ENCODE assay signal across 1 cellular context in genomic region chr16:68091604-68092261, GRCh38.
TF ChIP-seq lines count a peak whose summit lies in the region.

No MANE protein-coding gene starts in this region.

TF ChIP-seq in HCT116, 20 proteins besides CTCF, POLR2A, EP300 and RAD21 (continued from another document):
- no peak for TF ChIP-seq YY1 (IDR thresholded peaks at IDR 0.05; ENCODE audit: extremely low read depth, insufficient replicate concordance, low read depth, low read length)
- no peak for TF ChIP-seq CEBPB (IDR thresholded peaks at IDR 0.05; ENCODE audit: low read depth)
- no peak for TF ChIP-seq ZFX (IDR thresholded peaks at IDR 0.05)
- TF ChIP-seq FOSL1 (IDR thresholded peaks at IDR 0.05; ENCODE audit: low read depth): no peak
- TF ChIP-seq ZBTB33 (IDR thresholded peaks at IDR 0.05; ENCODE audit: extremely low read depth, insufficient replicate concordance, low read length): no peak
- no peak for TF ChIP-seq POLR2AphosphoS5 (IDR thresholded peaks at IDR 0.05; ENCODE audit: low read depth, low read length)
- no peak for TF ChIP-seq TCF7L2 (IDR thresholded peaks at IDR 0.05; ENCODE audit: borderline replicate concordance, extremely low read depth, insufficient read depth, insufficient read length)
- TF ChIP-seq SIN3A (IDR thresholded peaks at IDR 0.05; ENCODE audit: low read depth): no peak
- no peak for TF ChIP-seq CBX3 (IDR thresholded peaks at IDR 0.05; ENCODE audit: low read depth)
- no peak for TF ChIP-seq MAX (IDR thresholded peaks at IDR 0.05)
- TF ChIP-seq SP1 (IDR thresholded peaks at IDR 0.05; ENCODE audit: low read depth): no peak
